1 cellular context compared by ENCODE assay signal in the genomic region with DNA sequence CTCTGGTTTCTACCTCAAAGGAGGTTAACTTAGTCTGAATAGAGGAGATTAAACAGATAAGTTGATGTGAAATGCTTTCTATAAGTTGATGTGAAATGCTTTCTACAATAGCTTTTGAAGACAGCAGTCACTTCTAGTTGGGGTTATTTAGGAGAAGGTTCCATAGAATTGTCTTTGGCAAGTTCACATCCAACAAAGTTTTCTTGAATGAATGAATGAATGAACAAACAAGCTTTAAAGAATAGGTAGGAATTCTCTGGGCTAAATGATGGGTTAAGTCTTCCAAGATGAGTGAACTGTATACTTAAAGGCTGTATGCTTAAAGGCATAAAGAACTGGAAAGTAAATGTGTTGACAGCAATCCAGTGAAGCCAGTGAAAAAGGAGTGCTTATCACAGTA.
TF ChIP-seq lines count a peak whose summit lies in the region.

No MANE protein-coding gene starts in this region.

TF ChIP-seq in K562, 482 proteins besides CTCF, POLR2A, EP300 and RAD21:
- TF ChIP-seq EP400 (IDR thresholded peaks at IDR 0.05) (0 out of 2 replicates have a peak, but pooled peaks have one; percentile 6), ZNF408 (CRISPR knock-in tag; IDR thresholded peaks at IDR 0.05; ENCODE audit: low read depth) (no peak), PHTF2 (CRISPR knock-in tag; IDR thresholded peaks at IDR 0.05) (no peak), ZNF24 (IDR thresholded peaks at IDR 0.05) (peak; percentile 75), PCBP1 (IDR thresholded peaks at IDR 0.05; ENCODE audit: low read depth, low read length, poor library complexity, severe bottlenecking) (no peak), ZNF239 (CRISPR knock-in tag; IDR thresholded peaks at IDR 0.05) (no peak)
- TF ChIP-seq, protein P1, sequence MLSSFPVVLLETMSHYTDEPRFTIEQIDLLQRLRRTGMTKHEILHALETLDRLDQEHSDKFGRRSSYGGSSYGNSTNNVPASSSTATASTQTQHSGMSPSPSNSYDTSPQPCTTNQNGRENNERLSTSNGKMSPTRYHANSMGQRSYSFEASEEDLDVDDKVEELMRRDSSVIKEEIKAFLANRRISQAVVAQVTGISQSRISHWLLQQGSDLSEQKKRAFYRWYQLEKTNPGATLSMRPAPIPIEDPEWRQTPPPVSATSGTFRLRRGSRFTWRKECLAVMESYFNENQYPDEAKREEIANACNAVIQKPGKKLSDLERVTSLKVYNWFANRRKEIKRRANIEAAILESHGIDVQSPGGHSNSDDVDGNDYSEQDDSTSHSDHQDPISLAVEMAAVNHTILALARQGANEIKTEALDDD (IDR thresholded peaks at IDR 0.05), result 0 out of 2 replicates have a peak, but pooled peaks have one; percentile 16
